Comparison of ENCODE assay signal across 31 cellular contexts in genomic region chr6:114830515-114830914, GRCh38.
"Had no signal": no experiment of that assay in that cellular context is flagged by ENCODE, and none has a peak within 500 bp of the region (broad histone marks: within the 10 kb centered on the region; RNA-seq: fewer than 3 reads in every experiment).

No MANE protein-coding gene starts in this region.

- H3K4me1 ChIP-seq: adrenal gland, ascending aorta, body of pancreas, breast epithelium had no signal

- H3K36me3 ChIP-seq: adrenal gland, ascending aorta, brain microvascular endothelial cell, breast epithelium, cardiac muscle cell had no signal

- H3K4me3 ChIP-seq: adrenal gland, ascending aorta, body of pancreas, breast epithelium, cardiac muscle cell had no signal

- H3K27me3 ChIP-seq: adrenal gland, ascending aorta, body of pancreas, brain microvascular endothelial cell, breast epithelium, cardiac muscle cell had no signal

- H3K27ac ChIP-seq: adrenal gland, ascending aorta, body of pancreas, brain microvascular endothelial cell, breast epithelium, cardiac muscle cell had no signal

- H3K9me3 ChIP-seq: adrenal gland, ascending aorta, body of pancreas, breast epithelium had no signal

- DNase-seq: activated effector memory CD4-positive, alpha-beta T cell treated with anti-CD3 and anti-CD28 coated beads, Interleukin-2, amount 50 U/mL, for 16 hours; activated effector memory CD4-positive, alpha-beta T cell treated with Interleukin-2 at 50 U/mL for 16 hours; activated gamma-delta T cell; activated gamma-delta T cell treated with Interleukin-2 at 50 U/mL for 16 hours; activated naive CD4-positive, alpha-beta T cell; activated naive CD4-positive, alpha-beta T cell treated with anti-CD3 and anti-CD28 coated beads for 36 hours; activated naive CD4-positive, alpha-beta T cell treated with anti-CD3 and anti-CD28 coated beads, Interleukin-2, amount 10 ng/mL, durations not matched to agents 7 days and 5 days; activated naive CD4-positive, alpha-beta T cell treated with anti-CD3 and anti-CD28 coated beads, Interleukin-2, amount 50 U/mL, for 16 hours; activated naive CD4-positive, alpha-beta T cell treated with Interleukin-2 at 50 U/mL for 16 hours; activated naive CD8-positive, alpha-beta T cell treated with anti-CD3 and anti-CD28 coated beads for 36 hours; activated naive CD8-positive, alpha-beta T cell treated with anti-CD3 and anti-CD28 coated beads, Interleukin-2, amount 10 ng/mL, durations not matched to agents 7 days and 5 days; activated naive CD8-positive, alpha-beta T cell treated with anti-CD3 and anti-CD28 coated beads, Interleukin-2, amount 50 U/mL, for 24 hours; activated T-cell treated with anti-CD3 and anti-CD28 coated beads, Interleukin-2, amount 50 U/mL, for 24 hours; activated T-cell treated with anti-CD3 and anti-CD28 coated beads, Interleukin-2, amount 50 U/mL, for 4 hours; activated T-cell treated with anti-CD3 and anti-CD28 coated beads, Interleukin-2, amount 50 U/mL, for 48 hours; activated T-cell treated with anti-CD3 and anti-CD28 coated beads, Interleukin-2, amount 50 U/mL, for 72 hours; adrenal gland; amniotic stem cell; amygdala; anterior cingulate cortex; aorta; body of pancreas; brain microvascular endothelial cell; caudate nucleus; central memory CD4-positive, alpha-beta T cell; cerebellar nuclear complex had no signal

- ATAC-seq: activated naive CD4-positive, alpha-beta T cell treated with anti-CD3 and anti-CD28 coated beads, Interleukin-2, amount 50 U/mL, for 72 hours; activated naive CD8-positive, alpha-beta T cell treated with anti-CD3 and anti-CD28 coated beads, Interleukin-2, amount 50 U/mL, for 24 hours; activated T-cell treated with anti-CD3 and anti-CD28 coated beads, Interleukin-2, amount 50 U/mL, for 4 hours; activated T-cell treated with anti-CD3 and anti-CD28 coated beads, Interleukin-2, amount 50 U/mL, for 72 hours; activated T-helper 17 cell treated with anti-CD3 and anti-CD28 coated beads, Interleukin-2, amount 50 U/mL, for 72 hours; body of pancreas had no signal
